Comparison of ENCODE assay signal across 17 cellular contexts in genomic region chr4:123510666-123511065, GRCh38.
DNase-seq lines count a peak whose midpoint lies in the region; ATAC-seq and TF ChIP-seq lines count a peak whose summit lies in the region.
"Had no signal": no experiment of that assay in that cellular context is flagged by ENCODE, and none has a peak within 500 bp of the region (broad histone marks: within the 10 kb centered on the region; RNA-seq: fewer than 3 reads in every experiment).

No MANE protein-coding gene starts in this region.

- no peak overlapping the region for H3K4me3 ChIP-seq in Panc1 (ENCODE audit: low read depth in 2 of 2, low read length in 2 of 2)
- H3K4me3 ChIP-seq in neural progenitor cell = no peak overlapping the region
- H3K4me3 ChIP-seq in subcutaneous abdominal adipose tissue (ENCODE audit: low read depth in 1 of 5, low read length in 5 of 5) = no peak overlapping the region
- H3K4me3 ChIP-seq: A549; BLaER1 treated with 17β-estradiol and CSF1 and Interleukin-3, amounts not matched to agents 10 nM and 100 nM had no signal

- no peaks in the 10 kb centered on the region for H3K79me2 ChIP-seq in neural progenitor cell (ENCODE audit: low read depth)

- H3K36me3 Mint-ChIP-seq in neural progenitor cell = peaks cover 10% of the 10 kb centered on the region
- H3K36me3 Mint-ChIP-seq: CD8-positive, alpha-beta T cell had no signal

- POLR2A ChIA-PET in Panc1 (lab: Charles Lee) = no interaction called here

- in situ Hi-C loops in Panc1 (cut with HindIII; ENCODE audit: low pct_unique_long_range_greater_than_20kb, low sequenced_read_pairs) = no loop called here

- H3K4me3 Mint-ChIP-seq in neural progenitor cell = no peak overlapping the region
- H3K4me3 Mint-ChIP-seq: B cell; CD4-positive, alpha-beta T cell; CD8-positive, alpha-beta T cell had no signal

- TF ChIP-seq CTCF in Panc1 (IDR thresholded peaks at IDR 0.05) (no peak), neural progenitor cell (IDR thresholded peaks at IDR 0.05) (no peak)

- intact Hi-C loops in Panc1 (cut with micrococcal nuclease; ENCODE audit: unreplicated experiment) = no loop called here

- peaks cover 42% of the 10 kb centered on the region for H3K9me3 Mint-ChIP-seq in neural progenitor cell
- H3K9me3 Mint-ChIP-seq: CD4-positive, alpha-beta T cell; CD8-positive, alpha-beta T cell had no signal

- H3K4me1 Mint-ChIP-seq in neural progenitor cell = peaks cover 30% of the 10 kb centered on the region

- peak overlapping the region; percentile 24 for H3K27ac Mint-ChIP-seq in neural progenitor cell
- H3K27ac Mint-ChIP-seq: B cell; CD4-positive, alpha-beta T cell; CD8-positive, alpha-beta T cell had no signal

- BruUV-seq in Panc1 (replicated peaks; lab: Mats Ljungman, UMichigan) = no TSS peak

- H3K4me2 ChIP-seq in neural progenitor cell = no peak overlapping the region
- H3K4me2 ChIP-seq: A549; BLaER1 treated with 17β-estradiol and CSF1 and Interleukin-3, amounts not matched to agents 10 nM and 100 nM had no signal

- peaks cover 13% of the 10 kb centered on the region for H3F3A ChIP-seq in neural progenitor cell (ENCODE audit: low read depth)

- DNase-seq in Panc1 (ENCODE audit: low read depth, low spot score) = no peak
- no peak for DNase-seq in neural progenitor cell (ENCODE audit: low spot score)
- DNase-seq in activated effector memory CD4-positive, alpha-beta T cell treated with Interleukin-2 at 50 U/mL for 16 hours = no peak
- DNase-seq: AML-193; Caco-2; Calu3; CD4-positive, alpha-beta T cell; CD8-positive, alpha-beta T cell; DMS79 treated with DMSO at 0.1 percent for 48 hours; GF-D8 had no signal

- H3K9ac ChIP-seq in neural progenitor cell (no peak overlapping the region), subcutaneous abdominal adipose tissue (ENCODE audit: low read length in 5 of 5) (no peak overlapping the region)
- H3K9ac ChIP-seq: BLaER1 treated with 17β-estradiol and CSF1 and Interleukin-3, amounts not matched to agents 10 nM and 100 nM had no signal

- peaks cover 10% of the 10 kb centered on the region for H4K20me1 ChIP-seq in neural progenitor cell (ENCODE audit: low read depth)
- H4K20me1 ChIP-seq: BLaER1 treated with 17β-estradiol and CSF1 and Interleukin-3, amounts not matched to agents 10 nM and 100 nM had no signal

- no peak overlapping the region for H2AFZ ChIP-seq in neural progenitor cell (replicated peaks)

- peak overlapping the region; percentile 96 for H3K27ac ChIP-seq in Panc1 (ENCODE audit: low read length)
- no peak overlapping the region for H3K27ac ChIP-seq in neural progenitor cell
- peak overlapping the region; percentile 24 for H3K27ac ChIP-seq in subcutaneous abdominal adipose tissue (ENCODE audit: low read depth, low read length)
- H3K27ac ChIP-seq: 22Rv1; A549; BLaER1 treated with 17β-estradiol and CSF1 and Interleukin-3, amounts not matched to agents 10 nM and 100 nM; C4-2B had no signal

- H3K4me1 ChIP-seq in Panc1 (ENCODE audit: control insufficient read depth, insufficient read depth, low read length) = peaks cover 27% of the 10 kb centered on the region
- peaks cover 3% of the 10 kb centered on the region for H3K4me1 ChIP-seq in neural progenitor cell
- H3K4me1 ChIP-seq in subcutaneous abdominal adipose tissue (ENCODE audit: control insufficient read depth in 5 of 5, insufficient read depth in 5 of 5, low read length in 5 of 5) = peaks cover 4 to 39% (median 25%) of the 10 kb centered on the region in 5 donors

- H3K9me3 ChIP-seq in Panc1 (ENCODE audit: control insufficient read depth, insufficient read depth, low read depth, low read length) (no peaks in the 10 kb centered on the region), neural progenitor cell (ENCODE audit: low read depth) (no peaks in the 10 kb centered on the region), subcutaneous abdominal adipose tissue (ENCODE audit: control insufficient read depth in 5 of 5, low read length in 5 of 5) (no peaks in the 10 kb centered on the region)
- H3K9me3 ChIP-seq: A549, Caco-2 had no signal

- H3K27me3 Mint-ChIP-seq in neural progenitor cell (ENCODE audit: insufficient read depth, low read depth) = peaks cover 7% of the 10 kb centered on the region

- H3K27me3 ChIP-seq in Panc1 (ENCODE audit: control insufficient read depth, insufficient read depth, low read length) (no peaks in the 10 kb centered on the region), neural progenitor cell (peaks cover 23% of the 10 kb centered on the region), subcutaneous abdominal adipose tissue (ENCODE audit: control insufficient read depth in 5 of 5, insufficient read depth in 4 of 5, low read length in 5 of 5) (no peaks in the 10 kb centered on the region)

- no peak for ATAC-seq in Panc1
- no peak for ATAC-seq in HG03280 (IDR thresholded peaks at IDR 0.05; ENCODE audit: unreplicated experiment)
- ATAC-seq: A549; CD8-positive, alpha-beta T cell had no signal

- CTCF ChIA-PET in Panc1 (lab: Charles Lee) = no interaction called here

- H3K36me3 ChIP-seq in Panc1 (ENCODE audit: control insufficient read depth, insufficient read depth, low read length) (no peaks in the 10 kb centered on the region), neural progenitor cell (no peaks in the 10 kb centered on the region), subcutaneous abdominal adipose tissue (ENCODE audit: control insufficient read depth in 5 of 5, insufficient read depth in 5 of 5, low read length in 5 of 5) (no peaks in the 10 kb centered on the region)
- H3K36me3 ChIP-seq: BLaER1 treated with 17β-estradiol and CSF1 and Interleukin-3, amounts not matched to agents 10 nM and 100 nM had no signal
